ENCODE assay signal across 1 cellular context in the genomic region with DNA sequence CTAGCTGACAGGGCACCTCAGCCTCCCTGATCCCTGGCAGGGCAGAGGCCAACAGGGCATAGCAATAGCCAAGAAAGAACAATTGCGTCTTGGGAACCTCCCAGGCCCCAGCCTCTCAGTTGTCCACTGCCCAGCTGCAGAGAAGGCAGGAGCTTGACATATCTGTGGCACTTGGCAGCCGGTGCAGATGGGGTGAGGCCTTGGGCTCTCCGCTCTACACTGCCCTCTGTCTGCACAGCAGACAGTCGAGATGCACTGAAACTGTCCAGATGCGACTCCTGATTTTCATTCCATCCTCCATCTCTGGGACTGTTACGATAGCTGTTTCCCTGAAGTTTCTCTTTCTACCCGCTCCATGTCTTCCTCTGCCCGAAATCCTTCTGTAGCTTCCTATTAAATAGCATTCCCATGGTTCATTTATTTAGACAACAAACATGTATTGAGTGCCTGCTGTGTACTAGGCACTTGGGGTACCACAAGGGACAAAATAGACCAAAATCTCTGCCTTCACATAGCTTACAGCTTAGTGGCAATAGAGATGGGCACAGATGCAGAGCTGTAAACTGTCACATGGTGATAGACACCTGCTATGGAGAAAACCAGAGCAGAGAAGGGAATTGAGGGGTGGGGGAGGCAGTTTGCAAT.
TF ChIP-seq lines count a peak whose summit lies in the region.

No MANE protein-coding gene starts in this region.

TF ChIP-seq in GM12878, 131 proteins besides CTCF, POLR2A, EP300 and RAD21 (continued from another document):
- TF ChIP-seq, protein P1, sequence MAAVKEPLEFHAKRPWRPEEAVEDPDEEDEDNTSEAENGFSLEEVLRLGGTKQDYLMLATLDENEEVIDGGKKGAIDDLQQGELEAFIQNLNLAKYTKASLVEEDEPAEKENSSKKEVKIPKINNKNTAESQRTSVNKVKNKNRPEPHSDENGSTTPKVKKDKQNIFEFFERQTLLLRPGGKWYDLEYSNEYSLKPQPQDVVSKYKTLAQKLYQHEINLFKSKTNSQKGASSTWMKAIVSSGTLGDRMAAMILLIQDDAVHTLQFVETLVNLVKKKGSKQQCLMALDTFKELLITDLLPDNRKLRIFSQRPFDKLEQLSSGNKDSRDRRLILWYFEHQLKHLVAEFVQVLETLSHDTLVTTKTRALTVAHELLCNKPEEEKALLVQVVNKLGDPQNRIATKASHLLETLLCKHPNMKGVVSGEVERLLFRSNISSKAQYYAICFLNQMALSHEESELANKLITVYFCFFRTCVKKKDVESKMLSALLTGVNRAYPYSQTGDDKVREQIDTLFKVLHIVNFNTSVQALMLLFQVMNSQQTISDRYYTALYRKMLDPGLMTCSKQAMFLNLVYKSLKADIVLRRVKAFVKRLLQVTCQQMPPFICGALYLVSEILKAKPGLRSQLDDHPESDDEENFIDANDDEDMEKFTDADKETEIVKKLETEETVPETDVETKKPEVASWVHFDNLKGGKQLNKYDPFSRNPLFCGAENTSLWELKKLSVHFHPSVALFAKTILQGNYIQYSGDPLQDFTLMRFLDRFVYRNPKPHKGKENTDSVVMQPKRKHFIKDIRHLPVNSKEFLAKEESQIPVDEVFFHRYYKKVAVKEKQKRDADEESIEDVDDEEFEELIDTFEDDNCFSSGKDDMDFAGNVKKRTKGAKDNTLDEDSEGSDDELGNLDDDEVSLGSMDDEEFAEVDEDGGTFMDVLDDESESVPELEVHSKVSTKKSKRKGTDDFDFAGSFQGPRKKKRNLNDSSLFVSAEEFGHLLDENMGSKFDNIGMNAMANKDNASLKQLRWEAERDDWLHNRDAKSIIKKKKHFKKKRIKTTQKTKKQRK (IDR thresholded peaks at IDR 0.05; ENCODE audit: low read depth, low read length): no peak
- TF ChIP-seq, protein P2, sequence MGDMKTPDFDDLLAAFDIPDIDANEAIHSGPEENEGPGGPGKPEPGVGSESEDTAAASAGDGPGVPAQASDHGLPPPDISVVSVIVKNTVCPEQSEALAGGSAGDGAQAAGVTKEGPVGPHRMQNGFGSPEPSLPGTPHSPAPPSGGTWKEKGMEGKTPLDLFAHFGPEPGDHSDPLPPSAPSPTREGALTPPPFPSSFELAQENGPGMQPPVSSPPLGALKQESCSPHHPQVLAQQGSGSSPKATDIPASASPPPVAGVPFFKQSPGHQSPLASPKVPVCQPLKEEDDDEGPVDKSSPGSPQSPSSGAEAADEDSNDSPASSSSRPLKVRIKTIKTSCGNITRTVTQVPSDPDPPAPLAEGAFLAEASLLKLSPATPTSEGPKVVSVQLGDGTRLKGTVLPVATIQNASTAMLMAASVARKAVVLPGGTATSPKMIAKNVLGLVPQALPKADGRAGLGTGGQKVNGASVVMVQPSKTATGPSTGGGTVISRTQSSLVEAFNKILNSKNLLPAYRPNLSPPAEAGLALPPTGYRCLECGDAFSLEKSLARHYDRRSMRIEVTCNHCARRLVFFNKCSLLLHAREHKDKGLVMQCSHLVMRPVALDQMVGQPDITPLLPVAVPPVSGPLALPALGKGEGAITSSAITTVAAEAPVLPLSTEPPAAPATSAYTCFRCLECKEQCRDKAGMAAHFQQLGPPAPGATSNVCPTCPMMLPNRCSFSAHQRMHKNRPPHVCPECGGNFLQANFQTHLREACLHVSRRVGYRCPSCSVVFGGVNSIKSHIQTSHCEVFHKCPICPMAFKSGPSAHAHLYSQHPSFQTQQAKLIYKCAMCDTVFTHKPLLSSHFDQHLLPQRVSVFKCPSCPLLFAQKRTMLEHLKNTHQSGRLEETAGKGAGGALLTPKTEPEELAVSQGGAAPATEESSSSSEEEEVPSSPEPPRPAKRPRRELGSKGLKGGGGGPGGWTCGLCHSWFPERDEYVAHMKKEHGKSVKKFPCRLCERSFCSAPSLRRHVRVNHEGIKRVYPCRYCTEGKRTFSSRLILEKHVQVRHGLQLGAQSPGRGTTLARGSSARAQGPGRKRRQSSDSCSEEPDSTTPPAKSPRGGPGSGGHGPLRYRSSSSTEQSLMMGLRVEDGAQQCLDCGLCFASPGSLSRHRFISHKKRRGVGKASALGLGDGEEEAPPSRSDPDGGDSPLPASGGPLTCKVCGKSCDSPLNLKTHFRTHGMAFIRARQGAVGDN (IDR thresholded peaks at IDR 0.05): no peak
- TF ChIP-seq, protein P3, sequence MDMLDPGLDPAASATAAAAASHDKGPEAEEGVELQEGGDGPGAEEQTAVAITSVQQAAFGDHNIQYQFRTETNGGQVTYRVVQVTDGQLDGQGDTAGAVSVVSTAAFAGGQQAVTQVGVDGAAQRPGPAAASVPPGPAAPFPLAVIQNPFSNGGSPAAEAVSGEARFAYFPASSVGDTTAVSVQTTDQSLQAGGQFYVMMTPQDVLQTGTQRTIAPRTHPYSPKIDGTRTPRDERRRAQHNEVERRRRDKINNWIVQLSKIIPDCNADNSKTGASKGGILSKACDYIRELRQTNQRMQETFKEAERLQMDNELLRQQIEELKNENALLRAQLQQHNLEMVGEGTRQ (IDR thresholded peaks at IDR 0.05; ENCODE audit: borderline replicate concordance, low read depth, low read length): no peak
- TF ChIP-seq MEF2B (IDR thresholded peaks at IDR 0.05; ENCODE audit: partially characterized antibody, poor library complexity, severe bottlenecking): no peak
- no peak for TF ChIP-seq KAT2A (conservative IDR thresholded peaks at IDR 0.05; ENCODE audit: control insufficient read depth, low read depth, low read length)
